ENCODE assay signal across 16 cellular contexts in the genomic region with DNA sequence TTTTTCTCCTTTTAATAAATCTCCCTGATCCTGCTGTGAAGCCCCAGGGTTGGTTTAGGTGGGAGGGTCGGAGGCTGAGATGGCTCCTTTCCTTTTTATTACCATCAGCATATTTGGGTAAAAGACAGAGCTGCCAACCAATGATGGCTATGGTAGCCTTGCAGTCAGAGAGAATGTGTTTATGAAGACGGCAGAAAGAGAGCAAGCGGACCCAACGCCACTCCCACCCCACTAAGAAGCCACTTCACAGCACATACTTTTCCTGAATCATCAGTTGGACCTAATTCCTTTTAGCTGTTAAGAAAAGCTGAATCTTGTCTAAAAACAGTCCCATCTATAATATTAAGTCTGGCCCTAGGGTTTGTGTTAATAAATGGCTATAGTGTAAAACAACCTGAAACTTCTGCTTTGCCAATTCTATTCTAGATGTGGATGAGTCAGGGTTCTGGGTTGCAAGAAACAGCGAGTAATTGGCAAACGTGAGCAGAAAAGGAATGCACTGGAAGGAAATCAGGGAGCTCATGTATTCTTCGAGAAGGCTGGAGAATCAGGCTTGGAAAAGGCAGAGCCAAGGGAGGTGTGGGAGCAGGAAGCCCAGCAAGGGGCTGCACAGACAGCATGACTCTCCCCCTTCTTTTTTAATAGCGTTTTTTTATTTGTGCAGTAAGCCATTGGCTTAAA. TPM values are rescaled to one million over a fixed set of nuclear protein-coding genes. Genes with fewer than 3 reads are reported as not detected.
DNase-seq lines count a peak whose midpoint lies in the region; ATAC-seq and TF ChIP-seq lines count a peak whose summit lies in the region.
"Had no signal": no experiment of that assay in that cellular context is flagged by ENCODE, and none has a peak within 500 bp of the region (broad histone marks: within the 10 kb centered on the region; RNA-seq: fewer than 3 reads in every experiment).

No MANE protein-coding gene starts in this region.

- CTCF ChIA-PET in MCF 10A (lab: Yijun Ruan, JAX) = interaction anchor here (0.6 to 1.2 kb wide), 2 partner anchors 353 to 705 kb away, joined by 3 read pairs; no protein-coding TSS in a partner anchor
- CTCF ChIA-PET in activated CD4-positive, alpha-beta memory T cell treated with anti-CD3 and anti-CD28 coated beads, Interleukin-2, amount 10 ng/mL, durations not matched to agents 7 days and 5 days (lab: Charles Lee) = interaction anchor here (0.6 kb wide), 1 partner anchor 1576 kb away, joined by 3 read pairs; no protein-coding TSS in a partner anchor

- ATAC-seq in Right ventricle myocardium superior (ENCODE audit: poor library complexity) (no peak), HG03342 (IDR thresholded peaks at IDR 0.05; ENCODE audit: unreplicated experiment) (no peak)
- ATAC-seq: effector memory CD8-positive, alpha-beta T cell; lower lobe of right lung had no signal

- H3K27me3 ChIP-seq in breast epithelium (no peaks in the 10 kb centered on the region), brain microvascular endothelial cell (replicated peaks) (no peaks in the 10 kb centered on the region), colonic mucosa (no peaks in the 10 kb centered on the region)
- H3K27me3 ChIP-seq: hepatocyte, suprapubic skin had no signal

- POLR2A ChIA-PET in MCF 10A (lab: Yijun Ruan, JAX) = interaction anchor here (0.6 kb wide), 1 partner anchor 409 kb away, joined by 4 read pairs; no protein-coding TSS in a partner anchor
- POLR2A ChIA-PET in activated CD4-positive, alpha-beta memory T cell treated with anti-CD3 and anti-CD28 coated beads, Interleukin-2, amount 10 ng/mL, durations not matched to agents 7 days and 5 days (lab: Charles Lee) = no interaction called here

- H3K4me1 Mint-ChIP-seq in MCF 10A (ENCODE audit: insufficient read depth, unreplicated experiment) = peaks cover 20% of the 10 kb centered on the region
- peaks cover 8% of the 10 kb centered on the region for H3K4me1 Mint-ChIP-seq in activated CD4-positive, alpha-beta memory T cell treated with anti-CD3 and anti-CD28 coated beads, Interleukin-2, amount 10 ng/mL, durations not matched to agents 7 days and 5 days

- H3K9ac ChIP-seq in colonic mucosa (ENCODE audit: low read depth in 2 of 2, low read length in 2 of 2) = no peak overlapping the region

- intact Hi-C loops in MCF 10A (cut with micrococcal nuclease) (no loop called here), breast epithelium (cut with DNase I; ENCODE audit: low total_unique reads) (no loop called here), Right ventricle myocardium superior (cut with DNase I) (no loop called here), colonic mucosa (cut with DNase I) (no loop called here)

- no peak overlapping the region for H3K27ac Mint-ChIP-seq in MCF 10A (ENCODE audit: low read depth, unreplicated experiment)
- no peak overlapping the region for H3K27ac Mint-ChIP-seq in activated CD4-positive, alpha-beta memory T cell treated with anti-CD3 and anti-CD28 coated beads, Interleukin-2, amount 10 ng/mL, durations not matched to agents 7 days and 5 days
- H3K27ac Mint-ChIP-seq: activated T-cell treated with anti-CD3 and anti-CD28 coated beads, Interleukin-2, amount 50 U/mL, for 24 hours; effector memory CD8-positive, alpha-beta T cell; T-helper 1 cell treated with Interleukin-12 subunit alpha and Interleukin-12 subunit beta and Interleukin-4 antibody, amounts not matched to agents 30 μg/mL and 1 μg/mL, for 36 hours had no signal

- no peak overlapping the region for H3K4me3 Mint-ChIP-seq in MCF 10A (ENCODE audit: unreplicated experiment)
- no peak overlapping the region for H3K4me3 Mint-ChIP-seq in activated CD4-positive, alpha-beta memory T cell treated with anti-CD3 and anti-CD28 coated beads, Interleukin-2, amount 10 ng/mL, durations not matched to agents 7 days and 5 days
- H3K4me3 Mint-ChIP-seq: activated T-cell treated with anti-CD3 and anti-CD28 coated beads, Interleukin-2, amount 50 U/mL, for 24 hours; effector memory CD8-positive, alpha-beta T cell; T-helper 1 cell treated with Interleukin-12 subunit alpha and Interleukin-12 subunit beta and Interleukin-4 antibody, amounts not matched to agents 30 μg/mL and 1 μg/mL, for 36 hours had no signal

- no TSS peak for BruUV-seq in MCF 10A (replicated peaks; lab: Mats Ljungman, UMichigan)

- H3K27ac ChIP-seq in breast epithelium = no peak overlapping the region
- no peak overlapping the region for H3K27ac ChIP-seq in brain microvascular endothelial cell
- no peak overlapping the region for H3K27ac ChIP-seq in colonic mucosa
- H3K27ac ChIP-seq: 22Rv1, hepatocyte, lower lobe of right lung, suprapubic skin had no signal

- in situ Hi-C loops in brain microvascular endothelial cell (cut with HindIII; ENCODE audit: low pct_ligation_motif_present, low sequenced_read_pairs) = no loop called here

- H3K4me3 ChIP-seq in breast epithelium = no peak overlapping the region
- H3K4me3 ChIP-seq in brain microvascular endothelial cell (ENCODE audit: low read depth, low read length) = no peak overlapping the region
- H3K4me3 ChIP-seq in colonic mucosa = no peak overlapping the region
- H3K4me3 ChIP-seq: hepatocyte, lower lobe of right lung, suprapubic skin had no signal

- TF ChIP-seq POLR2A in breast epithelium (IDR thresholded peaks at IDR 0.05) = no peak

- TF ChIP-seq CTCF in MCF 10A (IDR thresholded peaks at IDR 0.05; ENCODE audit: unreplicated experiment) (no peak), breast epithelium (IDR thresholded peaks at IDR 0.05) (no peak), brain microvascular endothelial cell (IDR thresholded peaks at IDR 0.05; ENCODE audit: low read depth, low read length, missing control alignments) (no peak), colonic mucosa (IDR thresholded peaks at IDR 0.05) (no peak)

- no peaks in the 10 kb centered on the region for H3K27me3 Mint-ChIP-seq in MCF 10A (ENCODE audit: insufficient read depth, unreplicated experiment)
- peaks cover 4% of the 10 kb centered on the region for H3K27me3 Mint-ChIP-seq in activated CD4-positive, alpha-beta memory T cell treated with anti-CD3 and anti-CD28 coated beads, Interleukin-2, amount 10 ng/mL, durations not matched to agents 7 days and 5 days
- H3K27me3 Mint-ChIP-seq: activated T-cell treated with anti-CD3 and anti-CD28 coated beads, Interleukin-2, amount 50 U/mL, for 24 hours had no signal

- peaks cover 0 to 8% of the 10 kb centered on the region in 2 donors for H3K9me3 ChIP-seq in breast epithelium
- no peaks in the 10 kb centered on the region for H3K9me3 ChIP-seq in colonic mucosa
- H3K9me3 ChIP-seq: suprapubic skin had no signal

- peaks cover 9% of the 10 kb centered on the region for H3K36me3 Mint-ChIP-seq in MCF 10A (ENCODE audit: insufficient read depth, unreplicated experiment)
- peaks cover 2% of the 10 kb centered on the region for H3K36me3 Mint-ChIP-seq in activated CD4-positive, alpha-beta memory T cell treated with anti-CD3 and anti-CD28 coated beads, Interleukin-2, amount 10 ng/mL, durations not matched to agents 7 days and 5 days (ENCODE audit: low read depth)

- H3K4me1 ChIP-seq in breast epithelium = no peaks in the 10 kb centered on the region
- H3K4me1 ChIP-seq in colonic mucosa = no peaks in the 10 kb centered on the region
- H3K4me1 ChIP-seq: lower lobe of right lung, suprapubic skin had no signal

- peak; percentile 69 for DNase-seq in MCF 10A (ENCODE audit: unreplicated experiment)
- DNase-seq in breast epithelium (ENCODE audit: low spot score in 2 of 2) = no peak
- peak; percentile 48 for DNase-seq in brain microvascular endothelial cell
- peak; percentile 49 for DNase-seq in hepatic stellate cell (ENCODE audit: low spot score)
- DNase-seq in Right ventricle myocardium superior = no peak
- no peak for DNase-seq in activated CD4-positive, alpha-beta memory T cell treated with anti-CD3 and anti-CD28 coated beads, Interleukin-2, amount 10 ng/mL, durations not matched to agents 7 days and 5 days
- no peak for DNase-seq in colonic mucosa
- DNase-seq: activated T-cell treated with anti-CD3 and anti-CD28 coated beads, Interleukin-2, amount 50 U/mL, for 24 hours; effector memory CD8-positive, alpha-beta T cell; lower lobe of right lung; NCI-H510A treated with DMSO at 0.1 percent for 48 hours had no signal

- no peaks in the 10 kb centered on the region for H3K36me3 ChIP-seq in breast epithelium
- H3K36me3 ChIP-seq in brain microvascular endothelial cell (replicated peaks) = no peaks in the 10 kb centered on the region
- no peaks in the 10 kb centered on the region for H3K36me3 ChIP-seq in colonic mucosa
- H3K36me3 ChIP-seq: lower lobe of right lung, suprapubic skin had no signal

- H3K9me3 Mint-ChIP-seq in MCF 10A (ENCODE audit: unreplicated experiment) = no peaks in the 10 kb centered on the region
- no peaks in the 10 kb centered on the region for H3K9me3 Mint-ChIP-seq in activated CD4-positive, alpha-beta memory T cell treated with anti-CD3 and anti-CD28 coated beads, Interleukin-2, amount 10 ng/mL, durations not matched to agents 7 days and 5 days
- H3K9me3 Mint-ChIP-seq: effector memory CD8-positive, alpha-beta T cell; T-helper 1 cell treated with Interleukin-12 subunit alpha and Interleukin-12 subunit beta and Interleukin-4 antibody, amounts not matched to agents 30 μg/mL and 1 μg/mL, for 36 hours had no signal

RNA-seq across cellular contexts. Expression of a gene that starts 34.0 kb away (rescaled TPM):
- total RNA-seq in MCF 10A (2022) = 20.7 and 22.8 TPM in 2 replicates
- total RNA-seq in breast epithelium = 10 to 100 TPM in 1 of 3 donors, 1 to 10 TPM in 2; 5.1 to 10.5 (median 6.6) TPM
- total RNA-seq in Right ventricle myocardium superior = 5.4 TPM
- total RNA-seq in activated CD4-positive, alpha-beta memory T cell treated with anti-CD3 and anti-CD28 coated beads, Interleukin-2, amount 10 ng/mL, durations not matched to agents 7 days and 5 days = 10 to 100 TPM; 57.6 to 61.3 TPM
- 10 to 100 TPM; 40.0 to 41.8 TPM for total RNA-seq in colonic mucosa

RNA-seq across cellular contexts. Expression of a gene that starts 39.2 kb away (rescaled TPM):
- total RNA-seq in MCF 10A (2022) (not detected in 2 replicates), breast epithelium (not detected), Right ventricle myocardium superior (0.32 TPM), colonic mucosa (1 to 10 TPM; 1.1 to 5.1 TPM)
- total RNA-seq in activated CD4-positive, alpha-beta memory T cell treated with anti-CD3 and anti-CD28 coated beads, Interleukin-2, amount 10 ng/mL, durations not matched to agents 7 days and 5 days = not detected

Comparison
In these comparisons a context has a peak if more than half of its experiments do, and no peak if none do; other contexts are left out.
1. DNase-seq: peak in MCF 10A (single experiment), brain microvascular endothelial cell (single experiment) and hepatic stellate cell (single experiment); none in breast epithelium (0 of 2), Right ventricle myocardium superior (single experiment), activated CD4-positive, alpha-beta memory T cell treated with anti-CD3 and anti-CD28 coated beads, Interleukin-2, amount 10 ng/mL, durations not matched to agents 7 days and 5 days (single experiment) and colonic mucosa (single experiment).